Comparison of ENCODE assay signal across 8 cellular contexts in genomic region chr3:195900426-195901355, GRCh38. TPM values are rescaled to one million over a fixed set of nuclear protein-coding genes. Genes with fewer than 3 reads are reported as not detected.
DNase-seq lines count a peak whose midpoint lies in the region; ATAC-seq, FAIRE-seq and TF ChIP-seq lines count a peak whose summit lies in the region.

No MANE protein-coding gene starts in this region.

- CTCF ChIA-PET in CD4-positive, alpha-beta T cell (lab: Charles Lee) = interaction anchor here (1.0 to 2.3 kb wide), 2 partner anchors 14 to 50 kb away, joined by 3 to 11 read pairs; no protein-coding TSS in a partner anchor

- no peaks in the 10 kb centered on the region for H3K27me3 Mint-ChIP-seq in CD4-positive, alpha-beta T cell
- H3K27me3 Mint-ChIP-seq in immature natural killer cell (ENCODE audit: low read depth in 3 of 3) = peaks cover 0 to 7% (median 0%) of the 10 kb centered on the region in 3 donors
- no peaks in the 10 kb centered on the region for H3K27me3 Mint-ChIP-seq in stimulated activated memory B cell treated with anti-CD40 and anti-IgM and Interleukin-4, amounts not matched to agents 10 μg/mL and 1 μg/mL and 100 μg/mL, for 72 hours

- FAIRE-seq in D721Med (lab: Jason Lieb, UNC) = no peak

- H3K27ac ChIP-seq in CD4-positive, alpha-beta T cell (ENCODE audit: low read depth, low read length) = no peak overlapping the region

- H3K27me3 ChIP-seq in CD4-positive, alpha-beta T cell (ENCODE audit: control insufficient read depth, insufficient read depth, low read length) = no peaks in the 10 kb centered on the region

- no peaks in the 10 kb centered on the region for H3K9me3 Mint-ChIP-seq in CD4-positive, alpha-beta T cell
- H3K9me3 Mint-ChIP-seq in activated naive CD4-positive, alpha-beta T cell treated with anti-CD3 and anti-CD28 coated beads, Interleukin-2, amount 50 U/mL, for 72 hours = no peaks in the 10 kb centered on the region
- no peaks in the 10 kb centered on the region for H3K9me3 Mint-ChIP-seq in immature natural killer cell
- no peaks in the 10 kb centered on the region for H3K9me3 Mint-ChIP-seq in stimulated activated memory B cell treated with anti-CD40 and anti-IgM and Interleukin-4, amounts not matched to agents 10 μg/mL and 1 μg/mL and 100 μg/mL, for 72 hours

- ATAC-seq in CD4-positive, alpha-beta T cell (ENCODE audit: poor library complexity) = peak; percentile 18
- peak; percentile 47 for ATAC-seq in GM21447 (IDR thresholded peaks at IDR 0.05; ENCODE audit: unreplicated experiment)
- ATAC-seq in activated naive CD4-positive, alpha-beta T cell treated with anti-CD3 and anti-CD28 coated beads, Interleukin-2, amount 50 U/mL, for 72 hours = peak; percentile 38 to 72
- ATAC-seq in stimulated activated memory B cell treated with anti-CD40 and anti-IgM and Interleukin-4, amounts not matched to agents 10 μg/mL and 1 μg/mL and 100 μg/mL, for 72 hours = peak; percentile 77

- H3K27ac Mint-ChIP-seq in CD4-positive, alpha-beta T cell = peak overlapping the region; percentile 80
- peak overlapping the region; percentile 33 to 55 for H3K27ac Mint-ChIP-seq in activated naive CD4-positive, alpha-beta T cell treated with anti-CD3 and anti-CD28 coated beads, Interleukin-2, amount 50 U/mL, for 72 hours
- H3K27ac Mint-ChIP-seq in immature natural killer cell = peak overlapping the region; percentile 79 to 91 (median 85)
- H3K27ac Mint-ChIP-seq in stimulated activated memory B cell treated with anti-CD40 and anti-IgM and Interleukin-4, amounts not matched to agents 10 μg/mL and 1 μg/mL and 100 μg/mL, for 72 hours = peak overlapping the region; percentile 83

- peaks cover 9% of the 10 kb centered on the region for H3K36me3 Mint-ChIP-seq in CD4-positive, alpha-beta T cell (ENCODE audit: low read depth)
- H3K36me3 Mint-ChIP-seq in activated naive CD4-positive, alpha-beta T cell treated with anti-CD3 and anti-CD28 coated beads, Interleukin-2, amount 50 U/mL, for 72 hours = peaks cover 0 to 8% of the 10 kb centered on the region in 2 donors
- H3K36me3 Mint-ChIP-seq in immature natural killer cell = peaks cover 0 to 3% (median 0%) of the 10 kb centered on the region in 3 donors
- H3K36me3 Mint-ChIP-seq in stimulated activated memory B cell treated with anti-CD40 and anti-IgM and Interleukin-4, amounts not matched to agents 10 μg/mL and 1 μg/mL and 100 μg/mL, for 72 hours = peaks cover 3% of the 10 kb centered on the region

- TF ChIP-seq CTCF in CD4-positive, alpha-beta T cell (IDR thresholded peaks at IDR 0.05) = no peak
- TF ChIP-seq CTCF in D721Med (IDR thresholded peaks at IDR 0.05; ENCODE audit: insufficient read depth, missing control alignments) = no peak

- no peak for TF ChIP-seq POLR2A in erythroblast (IDR thresholded peaks at IDR 0.05; ENCODE audit: low read length)

- peaks cover 82% of the 10 kb centered on the region for H3K4me1 Mint-ChIP-seq in CD4-positive, alpha-beta T cell (ENCODE audit: low read depth)
- peaks cover 78 to 82% of the 10 kb centered on the region in 2 donors for H3K4me1 Mint-ChIP-seq in immature natural killer cell
- peaks cover 91% of the 10 kb centered on the region for H3K4me1 Mint-ChIP-seq in stimulated activated memory B cell treated with anti-CD40 and anti-IgM and Interleukin-4, amounts not matched to agents 10 μg/mL and 1 μg/mL and 100 μg/mL, for 72 hours

- peak in 5 of 10 experiments; percentile 16 to 51 (median 32) for DNase-seq in CD4-positive, alpha-beta T cell
- peak; percentile 69 for DNase-seq in MV-4-11 (lab: John Stamatoyannopoulos, UW)
- DNase-seq in activated naive CD4-positive, alpha-beta T cell treated with anti-CD3 and anti-CD28 coated beads, Interleukin-2, amount 50 U/mL, for 72 hours (ENCODE audit: low spot score in 2 of 2) = peak in 1 of 2 donors; percentile 66
- DNase-seq in immature natural killer cell = peak; percentile 37 to 39 (median 39)
- DNase-seq in D721Med (ENCODE audit: insufficient read length, low spot score) = no peak
- no peak for DNase-seq in erythroblast (lab: John Stamatoyannopoulos, UW)

- H3K9me3 ChIP-seq in CD4-positive, alpha-beta T cell (ENCODE audit: control insufficient read depth, low read length) = no peaks in the 10 kb centered on the region

- H3K4me3 Mint-ChIP-seq in CD4-positive, alpha-beta T cell = peak overlapping the region; percentile 42
- H3K4me3 Mint-ChIP-seq in immature natural killer cell = peak overlapping the region; percentile 43 to 63 (median 53)
- peak overlapping the region; percentile 38 for H3K4me3 Mint-ChIP-seq in stimulated activated memory B cell treated with anti-CD40 and anti-IgM and Interleukin-4, amounts not matched to agents 10 μg/mL and 1 μg/mL and 100 μg/mL, for 72 hours

- POLR2A ChIA-PET in CD4-positive, alpha-beta T cell (lab: Charles Lee) = interaction anchor here (0.7 to 1.5 kb wide), 4 partner anchors 8 to 351 kb away, joined by 3 to 7 read pairs (median 4); partner anchors contain the start of gene TNK2

- intact Hi-C loops in CD4-positive, alpha-beta T cell (cut with DNase I, micrococcal nuclease) = loop anchor here in 1 of 2 experiments (5.0 kb wide), 1 partner anchor 353 kb away; no protein-coding TSS in a partner anchor

RNA-seq across cellular contexts. Expression of gene TNK2, which starts 7.7 kb away (rescaled TPM):
- total RNA-seq in CD4-positive, alpha-beta T cell = 100 to 1,000 TPM; 161 to 171 TPM
- total RNA-seq in activated naive CD4-positive, alpha-beta T cell treated with anti-CD3 and anti-CD28 coated beads, Interleukin-2, amount 50 U/mL, for 72 hours = 10 to 100 TPM; 55.1 to 78.1 TPM
- polyA plus RNA-seq in immature natural killer cell = 1 to 10 TPM; 1.4 to 4.9 (median 1.6) TPM

Comparison
In these comparisons a context has a peak if more than half of its experiments do, and no peak if none do; other contexts are left out.
1. ATAC-seq: peak in every context shown above with its lines; median percentile 77 in stimulated activated memory B cell treated with anti-CD40 and anti-IgM and Interleukin-4, amounts not matched to agents 10 μg/mL and 1 μg/mL and 100 μg/mL, for 72 hours; 55 in activated naive CD4-positive, alpha-beta T cell treated with anti-CD3 and anti-CD28 coated beads, Interleukin-2, amount 50 U/mL, for 72 hours; 47 in GM21447; 18 in CD4-positive, alpha-beta T cell.
2. DNase-seq: peak in MV-4-11 (single experiment) and immature natural killer cell (3 of 3); none in D721Med (single experiment) and erythroblast (0 of 2).
3. Peak in every context shown above with its lines, with median percentiles within 50 percentile points of each other: H3K27ac Mint-ChIP-seq and H3K4me3 Mint-ChIP-seq.